ENCODE assay signal across 18 cellular contexts in genomic region chr6:15594512-15595241, GRCh38.
DNase-seq lines count a peak whose midpoint lies in the region; ATAC-seq, FAIRE-seq and TF ChIP-seq lines count a peak whose summit lies in the region.
"Had no signal": no experiment of that assay in that cellular context is flagged by ENCODE, and none has a peak within 500 bp of the region (broad histone marks: within the 10 kb centered on the region; RNA-seq: fewer than 3 reads in every experiment).

No MANE protein-coding gene starts in this region.

- FAIRE-seq in K562 (lab: Jason Lieb, UNC), result no peak
- FAIRE-seq: A204.1, D721Med had no signal

- TF ChIP-seq CTCF in right atrium auricular region (IDR thresholded peaks at IDR 0.05) (no peak), K562 (IDR thresholded peaks at IDR 0.05 in 2 of 3, conservative IDR thresholded peaks at IDR 0.05 in 1 of 3; ENCODE audit: insufficient read depth in 2 of 3, low read depth in 1 of 3, low read length in 3 of 3) (no peak), glutamatergic neuron (IDR thresholded peaks at IDR 0.05; ENCODE audit: partially characterized antibody, unreplicated experiment) (no peak)

- H3K4me3 Mint-ChIP-seq in immature natural killer cell (peak overlapping the region in 2 of 5 donors; percentile 0 to 40), glutamatergic neuron (ENCODE audit: unreplicated experiment) (no peak overlapping the region)
- H3K4me3 Mint-ChIP-seq: B cell, CD14-positive monocyte had no signal

- TF ChIP-seq POLR2A in K562 (conservative IDR thresholded peaks at IDR 0.05), result no peak

- H3K9me3 Mint-ChIP-seq in immature natural killer cell (no peaks in the 10 kb centered on the region), glutamatergic neuron (ENCODE audit: unreplicated experiment) (no peaks in the 10 kb centered on the region)
- H3K9me3 Mint-ChIP-seq: CD14-positive monocyte had no signal

- POLR2A ChIA-PET in K562 (lab: Yijun Ruan, JAX), result interaction anchor here (3.5 kb wide), 1 partner anchor 8 kb away, joined by 13 read pairs; no protein-coding TSS in a partner anchor

- ATAC-seq in Right ventricle myocardium superior (ENCODE audit: poor library complexity) (peak; percentile 52), K562 (peak; percentile 42; the same call in 1 of the 3 replicates)
- ATAC-seq: Panc1 had no signal

- H3K27ac Mint-ChIP-seq in immature natural killer cell, result peak overlapping the region in 5 of 6 donors; percentile 1 to 63 (median 18)
- no peak overlapping the region for H3K27ac Mint-ChIP-seq in glutamatergic neuron (ENCODE audit: unreplicated experiment)
- H3K27ac Mint-ChIP-seq: B cell had no signal

- no peak overlapping the region for H2AFZ ChIP-seq in K562 (ENCODE audit: low read depth, low read length)

- no peaks in the 10 kb centered on the region for H3K9me1 ChIP-seq in K562 (ENCODE audit: control insufficient read depth, insufficient read depth, low read length)

- TF ChIP-seq EP300 in K562 (IDR thresholded peaks at IDR 0.05; ENCODE audit: low read length), result no peak

- WGBS in K562 (ENCODE audit: insufficient coverage, low coverage, missing lambda C conversion rate), result 81% methylated on average over 7 of the region's 7 CpGs

- no TSS peak for BruUV-seq in K562 (replicated peaks; lab: Mats Ljungman, UMichigan)

- H3K9ac ChIP-seq in K562 (ENCODE audit: insufficient read depth in 1 of 2, low read depth in 2 of 2, low read length in 2 of 2), result no peak overlapping the region

- in situ Hi-C loops in K562 (cut with MboI), result no loop called here

- no peak overlapping the region for H3K4me2 ChIP-seq in K562 (ENCODE audit: insufficient read depth, low read length)

- H3K36me3 Mint-ChIP-seq in immature natural killer cell (peaks cover 0 to 15% (median 7%) of the 10 kb centered on the region in 3 donors), glutamatergic neuron (ENCODE audit: unreplicated experiment) (no peaks in the 10 kb centered on the region)

- peak overlapping the region in 1 of 2 donors; percentile 81 for H3K27ac ChIP-seq in right atrium auricular region
- H3K27ac ChIP-seq in K562 (ENCODE audit: extremely low read depth, low read depth, low read length), result no peak overlapping the region

- no peak overlapping the region for H3K4me3 ChIP-seq in right atrium auricular region
- H3K4me3 ChIP-seq in K562, result no peak overlapping the region

- DNase-seq in Right ventricle myocardium superior (no peak), right atrium auricular region (ENCODE audit: low spot score) (no peak), K562 (ENCODE audit: extremely low read depth in 1 of 4, low spot score in 3 of 4) (no peak), immature natural killer cell (no peak), putamen (ENCODE audit: low spot score) (peak; percentile 25), Ammon's horn (ENCODE audit: low spot score) (no peak), NCI-H226 (no peak), glutamatergic neuron (no peak)
- DNase-seq: DMS79; NCI-H2029 treated with DMSO at 0.1 percent for 48 hours; NCI-H345; NCI-H774; NK-92 treated with Interleukin-12 subunit alpha and Interleukin-12 subunit beta, amount 100 ng/mL, for 24 hours had no signal

- H3K36me3 ChIP-seq in right atrium auricular region (no peaks in the 10 kb centered on the region), K562 (ENCODE audit: control insufficient read depth, insufficient read depth, low read length) (no peaks in the 10 kb centered on the region)

- CTCF ChIA-PET in K562 (lab: Yijun Ruan, JAX; ENCODE audit: low intra/inter-chr PET ratio), result no interaction called here

- H3K9me3 ChIP-seq in right atrium auricular region (no peaks in the 10 kb centered on the region), K562 (replicated peaks; ENCODE audit: control insufficient read depth, insufficient read depth, low read depth, low read length) (no peaks in the 10 kb centered on the region)

- TF ChIP-seq RAD21 in K562 (CRISPR knock-in tag; conservative IDR thresholded peaks at IDR 0.05 in 1 of 2, IDR thresholded peaks at IDR 0.05 in 1 of 2), result no peak

- intact Hi-C loops in Right ventricle myocardium superior (cut with DNase I), result no loop called here
- intact Hi-C loops in K562 (cut with micrococcal nuclease), result no loop called here

- H4K20me1 ChIP-seq in K562 (replicated peaks; ENCODE audit: control insufficient read depth, insufficient read depth, low read length), result no peaks in the 10 kb centered on the region

- H3K4me1 ChIP-seq in right atrium auricular region (peaks cover 0 to 31% of the 10 kb centered on the region in 2 donors), K562 (replicated peaks in 1 of 2; ENCODE audit: control insufficient read depth in 2 of 2, insufficient read depth in 2 of 2, low read length in 2 of 2) (0 out of 5 replicates have a peak, but pooled peaks cover 0 to 4% of the 10 kb centered on the region in 2 experiments)

- no peaks in the 10 kb centered on the region for H3K27me3 Mint-ChIP-seq in immature natural killer cell (ENCODE audit: low read depth in 3 of 3)
- no peaks in the 10 kb centered on the region for H3K27me3 Mint-ChIP-seq in glutamatergic neuron (ENCODE audit: unreplicated experiment)
- H3K27me3 Mint-ChIP-seq: B cell had no signal

- peaks cover 71 to 74% of the 10 kb centered on the region in 2 donors for H3K4me1 Mint-ChIP-seq in immature natural killer cell
- H3K4me1 Mint-ChIP-seq in glutamatergic neuron (ENCODE audit: low read depth, unreplicated experiment), result peaks cover 1% of the 10 kb centered on the region

- H3K27me3 ChIP-seq in right atrium auricular region, result no peaks in the 10 kb centered on the region
- H3K27me3 ChIP-seq in K562 (ENCODE audit: control insufficient read depth in 2 of 2, insufficient read depth in 2 of 2, low read length in 2 of 2), result no peaks in the 10 kb centered on the region

- H3K79me2 ChIP-seq in K562 (ENCODE audit: control insufficient read depth, insufficient read depth, low read length), result no peaks in the 10 kb centered on the region

TF ChIP-seq in K562, 482 proteins besides CTCF, POLR2A, EP300 and RAD21:
- no peak for TF ChIP-seq PRPF4 (IDR thresholded peaks at IDR 0.05; ENCODE audit: insufficient read depth, low read depth, low read length, poor library complexity, severe bottlenecking)
- TF ChIP-seq ZNF785 (CRISPR knock-in tag; IDR thresholded peaks at IDR 0.05), result no peak
- TF ChIP-seq CREB1 (IDR thresholded peaks at IDR 0.05), result no peak
- no peak for TF ChIP-seq CREB1 (CRISPR knock-in tag; IDR thresholded peaks at IDR 0.05)
- no peak for TF ChIP-seq ZBTB7A (IDR thresholded peaks at IDR 0.05; ENCODE audit: borderline replicate concordance, control insufficient read depth, low read depth, low read length)
- TF ChIP-seq MYC (IDR thresholded peaks at IDR 0.05; ENCODE audit: low read depth, low read length), result no peak
- TF ChIP-seq MYC (CRISPR knock-in tag; IDR thresholded peaks at IDR 0.05; ENCODE audit: borderline replicate concordance, low read depth), result no peak
- no peak for TF ChIP-seq CEBPG (CRISPR knock-in tag; IDR thresholded peaks at IDR 0.05)
- no peak for TF ChIP-seq CEBPG (tag; conservative IDR thresholded peaks at IDR 0.05 in 1 of 2, IDR thresholded peaks at IDR 0.05 in 1 of 2)
TF ChIP-seq in K562: peak in this region for 0.
